8 cellular contexts compared by ENCODE assay signal in genomic region chr17:82648165-82648668, GRCh38. TPM values are rescaled to one million over a fixed set of nuclear protein-coding genes. Genes with fewer than 3 reads are reported as not detected.
A peak's percentile ranks its signal among the peaks of the same experiment; 100 is the strongest.
DNase-seq lines count a peak whose midpoint lies in the region; ATAC-seq, FAIRE-seq and TF ChIP-seq lines count a peak whose summit lies in the region.

Gene WDR45B (minus strand): TSS chr17:82648444. CDS start chr17:82648340, 104 bp downstream.

- FAIRE-seq in astrocyte (lab: Jason Lieb, UNC) = no peak

- DNase-seq in NCI-H2029 (lab: John Stamatoyannopoulos, UW) (peak; percentile 91), T-helper 22 cell (ENCODE audit: low read depth) (peak; percentile 83), astrocyte (ENCODE audit: low read depth) (peak; percentile 96), hepatic stellate cell (ENCODE audit: low spot score) (peak; percentile 99), vagina (ENCODE audit: extremely low spot score in 2 of 2) (peak in 1 of 2 donors; percentile 97)

- H3K27me3 ChIP-seq in astrocyte (ENCODE audit: insufficient read depth, low read length) = no peaks in the 10 kb centered on the region
- no peaks in the 10 kb centered on the region for H3K27me3 ChIP-seq in rectal smooth muscle tissue (ENCODE audit: control insufficient read depth, insufficient read depth, low read length)
- H3K27me3 ChIP-seq in vagina = no peaks in the 10 kb centered on the region

- H4K20me1 ChIP-seq in astrocyte (ENCODE audit: insufficient read depth, low read length) = peaks cover 46% of the 10 kb centered on the region

- H2AFZ ChIP-seq in astrocyte (ENCODE audit: low read depth, low read length) = peak within 1 kb of the TSS; percentile 83

- peaks cover 50% of the 10 kb centered on the region for H3K79me2 ChIP-seq in astrocyte (ENCODE audit: insufficient read depth, low read length)

- H3K9me3 ChIP-seq in astrocyte (ENCODE audit: insufficient read depth, low read depth, low read length) (no peaks in the 10 kb centered on the region), vagina (no peaks in the 10 kb centered on the region)

- H3K4me3 ChIP-seq in astrocyte (ENCODE audit: insufficient read depth, low read depth, low read length) (peak within 1 kb of the TSS; percentile 86), rectal smooth muscle tissue (ENCODE audit: low read length) (peak within 1 kb of the TSS; percentile 91), vagina (peak within 1 kb of the TSS; percentile 70 to 98)

- no peaks in the 10 kb centered on the region for H3K9me3 Mint-ChIP-seq in astrocyte (ENCODE audit: unreplicated experiment)

- peak within 1 kb of the TSS; percentile 92 for H3K27ac ChIP-seq in astrocyte (ENCODE audit: low read depth, low read length)
- H3K27ac ChIP-seq in rectal smooth muscle tissue (ENCODE audit: low read depth, low read length) = peak within 1 kb of the TSS; percentile 95
- H3K27ac ChIP-seq in vagina = peak within 1 kb of the TSS; percentile 88

- H3K36me3 ChIP-seq in astrocyte (ENCODE audit: insufficient read depth, low read length) = peaks cover 12% of the 10 kb centered on the region
- peaks cover 4% of the 10 kb centered on the region for H3K36me3 ChIP-seq in rectal smooth muscle tissue (ENCODE audit: control insufficient read depth, insufficient read depth, low read length)
- H3K36me3 ChIP-seq in vagina = peaks cover 0 to 11% of the 10 kb centered on the region in 2 donors

- H3K4me2 ChIP-seq in astrocyte (ENCODE audit: low read length) = peak within 1 kb of the TSS; percentile 99

- H3K4me1 Mint-ChIP-seq in astrocyte (ENCODE audit: low read depth, unreplicated experiment) = peaks cover 7% of the 10 kb centered on the region

- H3K4me1 ChIP-seq in astrocyte (ENCODE audit: insufficient read depth, low read length) (peaks cover 4% of the 10 kb centered on the region), rectal smooth muscle tissue (ENCODE audit: control insufficient read depth, insufficient read depth, low read length) (peaks cover 10% of the 10 kb centered on the region), vagina (peaks cover 41% of the 10 kb centered on the region)

- H3K9ac ChIP-seq in astrocyte (ENCODE audit: low read length) (peak within 1 kb of the TSS; percentile 95), rectal smooth muscle tissue (ENCODE audit: low read length) (peak within 1 kb of the TSS; percentile 98)

- TF ChIP-seq POLR2A in vagina (IDR thresholded peaks at IDR 0.05) = peak in 1 of 2 donors; percentile 90

- ATAC-seq in GM18498 (IDR thresholded peaks at IDR 0.05; ENCODE audit: unreplicated experiment) (peak; percentile 81), HG02970 (IDR thresholded peaks at IDR 0.05; ENCODE audit: low FRiP score, unreplicated experiment) (peak; percentile 85)

- no peaks in the 10 kb centered on the region for H3K27me3 Mint-ChIP-seq in astrocyte (ENCODE audit: low read depth, unreplicated experiment)

- peak within 1 kb of the TSS; percentile 87 for H3K27ac Mint-ChIP-seq in astrocyte (ENCODE audit: unreplicated experiment)

- H3K36me3 Mint-ChIP-seq in astrocyte (ENCODE audit: low read depth, unreplicated experiment) = peaks cover 2% of the 10 kb centered on the region

- H3K4me3 Mint-ChIP-seq in astrocyte (ENCODE audit: unreplicated experiment) = peak within 1 kb of the TSS; percentile 89

- TF ChIP-seq CTCF in astrocyte (IDR thresholded peaks at IDR 0.05; ENCODE audit: insufficient read depth, low read depth, low read length) (no peak), vagina (IDR thresholded peaks at IDR 0.05) (no peak)

- intact Hi-C loops in vagina (cut with DNase I) = loop anchor here (5.0 kb wide), 1 partner anchor 179 kb away; no protein-coding TSS in a partner anchor

RNA-seq across cellular contexts. Expression of gene WDR45B, which starts in this region (rescaled TPM):
- total RNA-seq in astrocyte = 74.3 and 75.4 TPM in 2 replicates
- 86.4 TPM for total RNA-seq in vagina
